ENCODE assay signal across 2 cellular contexts in the genomic region with DNA sequence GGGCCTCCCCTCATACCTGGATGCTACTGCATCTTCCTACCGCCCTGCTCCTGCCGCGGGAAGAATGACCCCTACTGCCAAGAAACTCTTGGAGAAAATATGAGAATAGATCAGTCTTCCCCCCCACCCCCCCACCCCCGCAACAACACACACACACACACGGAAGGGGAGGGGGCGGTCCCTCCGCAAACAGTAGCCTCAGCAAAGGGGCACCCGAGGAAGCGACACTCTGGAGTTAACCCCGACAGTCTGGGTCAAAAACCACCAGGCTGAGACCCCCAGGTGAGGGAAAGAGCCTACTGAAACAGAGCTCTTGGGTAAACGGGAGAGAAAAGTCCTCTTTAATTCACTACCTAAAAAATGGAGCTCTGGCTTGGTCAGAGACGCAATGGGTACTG.
TF ChIP-seq lines count a peak whose summit lies in the region.

No MANE protein-coding gene starts in this region.

TF ChIP-seq in SK-N-SH, 30 proteins besides CTCF, POLR2A, EP300 and RAD21 (continued from another document):
- TF ChIP-seq TCF12 (IDR thresholded peaks at IDR 0.05) (no peak), POLR2AphosphoS5 (IDR thresholded peaks at IDR 0.05; ENCODE audit: low read depth, low read length) (no peak), RFX5 (IDR thresholded peaks at IDR 0.05; ENCODE audit: low read length) (no peak), SMC3 (IDR thresholded peaks at IDR 0.05; ENCODE audit: low read depth, low read length) (no peak)
- TF ChIP-seq, protein P1, sequence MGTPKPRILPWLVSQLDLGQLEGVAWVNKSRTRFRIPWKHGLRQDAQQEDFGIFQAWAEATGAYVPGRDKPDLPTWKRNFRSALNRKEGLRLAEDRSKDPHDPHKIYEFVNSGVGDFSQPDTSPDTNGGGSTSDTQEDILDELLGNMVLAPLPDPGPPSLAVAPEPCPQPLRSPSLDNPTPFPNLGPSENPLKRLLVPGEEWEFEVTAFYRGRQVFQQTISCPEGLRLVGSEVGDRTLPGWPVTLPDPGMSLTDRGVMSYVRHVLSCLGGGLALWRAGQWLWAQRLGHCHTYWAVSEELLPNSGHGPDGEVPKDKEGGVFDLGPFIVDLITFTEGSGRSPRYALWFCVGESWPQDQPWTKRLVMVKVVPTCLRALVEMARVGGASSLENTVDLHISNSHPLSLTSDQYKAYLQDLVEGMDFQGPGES (IDR thresholded peaks at IDR 0.05; ENCODE audit: low read depth, low read length): no peak
- TF ChIP-seq, protein P2, sequence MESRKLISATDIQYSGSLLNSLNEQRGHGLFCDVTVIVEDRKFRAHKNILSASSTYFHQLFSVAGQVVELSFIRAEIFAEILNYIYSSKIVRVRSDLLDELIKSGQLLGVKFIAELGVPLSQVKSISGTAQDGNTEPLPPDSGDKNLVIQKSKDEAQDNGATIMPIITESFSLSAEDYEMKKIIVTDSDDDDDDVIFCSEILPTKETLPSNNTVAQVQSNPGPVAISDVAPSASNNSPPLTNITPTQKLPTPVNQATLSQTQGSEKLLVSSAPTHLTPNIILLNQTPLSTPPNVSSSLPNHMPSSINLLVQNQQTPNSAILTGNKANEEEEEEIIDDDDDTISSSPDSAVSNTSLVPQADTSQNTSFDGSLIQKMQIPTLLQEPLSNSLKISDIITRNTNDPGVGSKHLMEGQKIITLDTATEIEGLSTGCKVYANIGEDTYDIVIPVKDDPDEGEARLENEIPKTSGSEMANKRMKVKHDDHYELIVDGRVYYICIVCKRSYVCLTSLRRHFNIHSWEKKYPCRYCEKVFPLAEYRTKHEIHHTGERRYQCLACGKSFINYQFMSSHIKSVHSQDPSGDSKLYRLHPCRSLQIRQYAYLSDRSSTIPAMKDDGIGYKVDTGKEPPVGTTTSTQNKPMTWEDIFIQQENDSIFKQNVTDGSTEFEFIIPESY (IDR thresholded peaks at IDR 0.05; ENCODE audit: borderline replicate concordance, low read depth): no peak
- TF ChIP-seq, protein P3, sequence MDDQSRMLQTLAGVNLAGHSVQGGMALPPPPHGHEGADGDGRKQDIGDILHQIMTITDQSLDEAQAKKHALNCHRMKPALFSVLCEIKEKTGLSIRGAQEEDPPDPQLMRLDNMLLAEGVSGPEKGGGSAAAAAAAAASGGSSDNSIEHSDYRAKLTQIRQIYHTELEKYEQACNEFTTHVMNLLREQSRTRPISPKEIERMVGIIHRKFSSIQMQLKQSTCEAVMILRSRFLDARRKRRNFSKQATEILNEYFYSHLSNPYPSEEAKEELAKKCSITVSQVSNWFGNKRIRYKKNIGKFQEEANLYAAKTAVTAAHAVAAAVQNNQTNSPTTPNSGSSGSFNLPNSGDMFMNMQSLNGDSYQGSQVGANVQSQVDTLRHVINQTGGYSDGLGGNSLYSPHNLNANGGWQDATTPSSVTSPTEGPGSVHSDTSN (IDR thresholded peaks at IDR 0.05): no peak

TF ChIP-seq in SK-N-SH treated with all-trans-retinoic acid at 6 μM for 48 hours, 23 proteins besides CTCF, POLR2A, EP300 and RAD21 (continued from another document):
- TF ChIP-seq, protein P4, sequence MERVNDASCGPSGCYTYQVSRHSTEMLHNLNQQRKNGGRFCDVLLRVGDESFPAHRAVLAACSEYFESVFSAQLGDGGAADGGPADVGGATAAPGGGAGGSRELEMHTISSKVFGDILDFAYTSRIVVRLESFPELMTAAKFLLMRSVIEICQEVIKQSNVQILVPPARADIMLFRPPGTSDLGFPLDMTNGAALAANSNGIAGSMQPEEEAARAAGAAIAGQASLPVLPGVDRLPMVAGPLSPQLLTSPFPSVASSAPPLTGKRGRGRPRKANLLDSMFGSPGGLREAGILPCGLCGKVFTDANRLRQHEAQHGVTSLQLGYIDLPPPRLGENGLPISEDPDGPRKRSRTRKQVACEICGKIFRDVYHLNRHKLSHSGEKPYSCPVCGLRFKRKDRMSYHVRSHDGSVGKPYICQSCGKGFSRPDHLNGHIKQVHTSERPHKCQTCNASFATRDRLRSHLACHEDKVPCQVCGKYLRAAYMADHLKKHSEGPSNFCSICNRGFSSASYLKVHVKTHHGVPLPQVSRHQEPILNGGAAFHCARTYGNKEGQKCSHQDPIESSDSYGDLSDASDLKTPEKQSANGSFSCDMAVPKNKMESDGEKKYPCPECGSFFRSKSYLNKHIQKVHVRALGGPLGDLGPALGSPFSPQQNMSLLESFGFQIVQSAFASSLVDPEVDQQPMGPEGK (CRISPR knock-in tag; IDR thresholded peaks at IDR 0.05; ENCODE audit: borderline replicate concordance): no peak
- TF ChIP-seq, protein P5, sequence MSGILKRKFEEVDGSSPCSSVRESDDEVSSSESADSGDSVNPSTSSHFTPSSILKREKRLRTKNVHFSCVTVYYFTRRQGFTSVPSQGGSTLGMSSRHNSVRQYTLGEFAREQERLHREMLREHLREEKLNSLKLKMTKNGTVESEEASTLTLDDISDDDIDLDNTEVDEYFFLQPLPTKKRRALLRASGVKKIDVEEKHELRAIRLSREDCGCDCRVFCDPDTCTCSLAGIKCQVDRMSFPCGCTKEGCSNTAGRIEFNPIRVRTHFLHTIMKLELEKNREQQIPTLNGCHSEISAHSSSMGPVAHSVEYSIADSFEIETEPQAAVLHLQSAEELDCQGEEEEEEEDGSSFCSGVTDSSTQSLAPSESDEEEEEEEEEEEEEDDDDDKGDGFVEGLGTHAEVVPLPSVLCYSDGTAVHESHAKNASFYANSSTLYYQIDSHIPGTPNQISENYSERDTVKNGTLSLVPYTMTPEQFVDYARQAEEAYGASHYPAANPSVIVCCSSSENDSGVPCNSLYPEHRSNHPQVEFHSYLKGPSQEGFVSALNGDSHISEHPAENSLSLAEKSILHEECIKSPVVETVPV (CRISPR knock-in tag; IDR thresholded peaks at IDR 0.05): no peak
